Comparison of ENCODE assay signal across 1 cellular context in the genomic region with DNA sequence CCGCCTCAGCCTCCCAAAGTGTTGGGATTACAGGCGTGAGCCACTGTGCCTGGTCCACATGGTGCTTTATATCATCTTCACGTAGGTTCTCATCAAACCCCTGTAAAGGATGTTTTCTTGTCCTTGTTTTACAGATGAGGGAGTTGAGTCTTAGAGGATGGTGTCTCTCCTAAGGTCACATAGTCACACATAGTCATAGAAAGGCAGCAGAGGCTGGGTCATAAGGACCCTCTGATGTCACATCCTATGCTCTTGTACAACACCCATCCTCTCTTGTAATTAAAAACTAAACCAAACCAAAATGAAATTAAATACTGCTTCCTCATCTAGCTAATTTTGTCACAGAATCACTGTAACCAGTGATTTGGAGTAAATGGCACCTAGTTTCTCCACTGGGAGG.
TF ChIP-seq lines count a peak whose summit lies in the region.

No MANE protein-coding gene starts in this region.

TF ChIP-seq in GM23338, 12 proteins besides CTCF, POLR2A, EP300 and RAD21 (continued from another document):
- no peak for TF ChIP-seq NANOG (IDR thresholded peaks at IDR 0.05; ENCODE audit: borderline replicate concordance)
- no peak for TF ChIP-seq CREB1 (CRISPR knock-in tag; IDR thresholded peaks at IDR 0.05; ENCODE audit: low read depth)
- TF ChIP-seq ZNF462 (CRISPR knock-in tag; IDR thresholded peaks at IDR 0.05), result no peak
- TF ChIP-seq STAT1 (IDR thresholded peaks at IDR 0.05; ENCODE audit: unreplicated experiment), result no peak
